8 cellular contexts compared by ENCODE assay signal in genomic region chr17:50920041-50920410, GRCh38. TPM values are rescaled to one million over a fixed set of nuclear protein-coding genes. Genes with fewer than 3 reads are reported as not detected.
DNase-seq lines count a peak whose midpoint lies in the region; ATAC-seq, FAIRE-seq and TF ChIP-seq lines count a peak whose summit lies in the region.

No MANE protein-coding gene starts in this region.

- peak overlapping the region in 2 of 7 donors; percentile 28 to 71 for H3K4me3 Mint-ChIP-seq in CD8-positive, alpha-beta memory T cell
- peak overlapping the region; percentile 37 for H3K4me3 Mint-ChIP-seq in endothelial cell (ENCODE audit: unreplicated experiment)

- H3K79me2 ChIP-seq in OCI-LY3 (ENCODE audit: low read length), result 0 out of 2 replicates have a peak, but pooled peaks cover 6% of the 10 kb centered on the region
- H3K79me2 ChIP-seq in Karpas-422 (ENCODE audit: low read length), result no peaks in the 10 kb centered on the region

- H3K27ac ChIP-seq in CD8-positive, alpha-beta memory T cell (ENCODE audit: low read depth, low read length), result peak overlapping the region; percentile 51
- H3K27ac ChIP-seq in OCI-LY3 (ENCODE audit: low read length) (peak overlapping the region; percentile 28; the same call in 1 of the 2 replicates), pancreas (peak overlapping the region; percentile 87 to 90 (median 88)), Karpas-422 (ENCODE audit: low read length) (no peak overlapping the region)

- no peaks in the 10 kb centered on the region for H3K27me3 ChIP-seq in CD8-positive, alpha-beta memory T cell (ENCODE audit: insufficient read depth, low read length, poor library complexity, severe bottlenecking)
- H3K27me3 ChIP-seq in OCI-LY3 (ENCODE audit: low read depth, low read length) (no peaks in the 10 kb centered on the region), pancreas (no peaks in the 10 kb centered on the region), Karpas-422 (ENCODE audit: low read length) (no peaks in the 10 kb centered on the region)

- no peaks in the 10 kb centered on the region for H3K36me3 ChIP-seq in CD8-positive, alpha-beta memory T cell (ENCODE audit: insufficient read depth, low read length)
- no peaks in the 10 kb centered on the region for H3K36me3 ChIP-seq in OCI-LY3 (replicated peaks; ENCODE audit: low read depth, low read length)
- H3K36me3 ChIP-seq in pancreas, result no peaks in the 10 kb centered on the region
- no peaks in the 10 kb centered on the region for H3K36me3 ChIP-seq in Karpas-422 (ENCODE audit: insufficient read depth, low read length)

- H3K9ac ChIP-seq in OCI-LY3 (ENCODE audit: low read length), result no peak overlapping the region
- H3K9ac ChIP-seq in Karpas-422 (ENCODE audit: low read length), result no peak overlapping the region

- no peaks in the 10 kb centered on the region for H3K36me3 Mint-ChIP-seq in CD8-positive, alpha-beta memory T cell
- H3K36me3 Mint-ChIP-seq in endothelial cell (ENCODE audit: low read depth, unreplicated experiment), result no peaks in the 10 kb centered on the region

- H3K4me1 ChIP-seq in CD8-positive, alpha-beta memory T cell (ENCODE audit: insufficient read depth, low read length), result peaks cover 30% of the 10 kb centered on the region
- peaks cover 42% of the 10 kb centered on the region for H3K4me1 ChIP-seq in OCI-LY3 (ENCODE audit: low read length)
- H3K4me1 ChIP-seq in pancreas, result peaks cover 52 to 57% (median 53%) of the 10 kb centered on the region in 3 donors
- peaks cover 9% of the 10 kb centered on the region for H3K4me1 ChIP-seq in Karpas-422 (ENCODE audit: low read length)

- FAIRE-seq in pancreas (lab: Jason Lieb, UNC), result no peak

- no peak for TF ChIP-seq CTCF in OCI-LY3 (IDR thresholded peaks at IDR 0.05; ENCODE audit: low read depth, low read length)
- TF ChIP-seq CTCF in endothelial cell (IDR thresholded peaks at IDR 0.05; ENCODE audit: unreplicated experiment), result no peak
- TF ChIP-seq CTCF in pancreas (IDR thresholded peaks at IDR 0.05), result no peak

- peaks cover 0 to 1% of the 10 kb centered on the region in 2 donors for H3K27me3 Mint-ChIP-seq in CD8-positive, alpha-beta memory T cell
- peaks cover 10% of the 10 kb centered on the region for H3K27me3 Mint-ChIP-seq in endothelial cell (ENCODE audit: unreplicated experiment)

- no peaks in the 10 kb centered on the region for H3K9me3 ChIP-seq in CD8-positive, alpha-beta memory T cell (ENCODE audit: low read length)
- no peaks in the 10 kb centered on the region for H3K9me3 ChIP-seq in OCI-LY3 (ENCODE audit: insufficient read depth, low read length)
- H3K9me3 ChIP-seq in pancreas, result no peaks in the 10 kb centered on the region
- no peaks in the 10 kb centered on the region for H3K9me3 ChIP-seq in Karpas-422 (ENCODE audit: low read length)

- H4K20me1 ChIP-seq in OCI-LY3 (ENCODE audit: insufficient read depth, low read length) (no peaks in the 10 kb centered on the region), Karpas-422 (ENCODE audit: insufficient read depth, low read depth, low read length) (no peaks in the 10 kb centered on the region)

- intact Hi-C loops in pancreas (cut with DNase I), result no loop called here

- H3K9me2 ChIP-seq in Karpas-422 (replicated peaks; ENCODE audit: insufficient read depth, low read length), result no peaks in the 10 kb centered on the region

- no peak for DNase-seq in CD8-positive, alpha-beta memory T cell
- DNase-seq in endothelial cell (ENCODE audit: low spot score), result no peak
- DNase-seq in pancreas, result no peak
- DNase-seq in DMS53 (lab: John Stamatoyannopoulos, UW), result no peak
- no peak for DNase-seq in NCI-H187 treated with DMSO at 0.1 percent for 48 hours (lab: John Stamatoyannopoulos, UW)
- DNase-seq in Karpas-422, result no peak
- DNase-seq in NCI-H2107 treated with DMSO at 0.1 percent for 48 hours (lab: John Stamatoyannopoulos, UW; ENCODE audit: unreplicated experiment), result no peak

- WGBS in pancreas, 2 donors, result 28 to 31% methylated on average over 8 of the region's 8 CpGs

- H3K9me3 Mint-ChIP-seq in CD8-positive, alpha-beta memory T cell, result no peaks in the 10 kb centered on the region
- no peaks in the 10 kb centered on the region for H3K9me3 Mint-ChIP-seq in endothelial cell (ENCODE audit: unreplicated experiment)

- H3K4me2 ChIP-seq in OCI-LY3 (ENCODE audit: low read length), result peak overlapping the region; percentile 73
- H3K4me2 ChIP-seq in Karpas-422 (ENCODE audit: low read depth, low read length, poor library complexity, severe bottlenecking), result no peak overlapping the region

- POLR2A ChIA-PET in CD8-positive, alpha-beta memory T cell (lab: Charles Lee), result interaction anchor here (1.5 kb wide), 1 partner anchor 54 kb away, joined by 10 read pairs; the partner anchor contains the start of gene TOB1

- peak in 2 of 4 donors; percentile 1 to 2 for ATAC-seq in pancreas

- H3K4me3 ChIP-seq in CD8-positive, alpha-beta memory T cell (ENCODE audit: low read length), result no peak overlapping the region
- H3K4me3 ChIP-seq in OCI-LY3 (ENCODE audit: low read length), result peak overlapping the region; percentile 53
- H3K4me3 ChIP-seq in pancreas, result no peak overlapping the region
- no peak overlapping the region for H3K4me3 ChIP-seq in Karpas-422 (ENCODE audit: low read length)

- peaks cover 22 to 40% (median 28%) of the 10 kb centered on the region in 3 donors for H3K4me1 Mint-ChIP-seq in CD8-positive, alpha-beta memory T cell
- peaks cover 6% of the 10 kb centered on the region for H3K4me1 Mint-ChIP-seq in endothelial cell (ENCODE audit: unreplicated experiment)

- H2AFZ ChIP-seq in OCI-LY3 (ENCODE audit: low read depth, low read length) (peak overlapping the region; percentile 47; the same call in 1 of the 2 replicates), Karpas-422 (ENCODE audit: low read length) (no peak overlapping the region)

- CTCF ChIA-PET in CD8-positive, alpha-beta memory T cell (lab: Charles Lee), result interaction anchor here (0.9 kb wide), 1 partner anchor 54 kb away, joined by 3 read pairs; the partner anchor contains the start of gene TOB1

- peak overlapping the region; percentile 19 to 99 (median 98) for H3K27ac Mint-ChIP-seq in CD8-positive, alpha-beta memory T cell
- no peak overlapping the region for H3K27ac Mint-ChIP-seq in endothelial cell (ENCODE audit: unreplicated experiment)

RNA-seq across cellular contexts. Expression of gene TOB1, which starts 53.9 kb away (rescaled TPM):
- total RNA-seq in CD8-positive, alpha-beta memory T cell, result 10 to 100 TPM; 32.6 to 34.5 TPM
- 53.4 TPM for polyA plus RNA-seq in CD8-positive, alpha-beta memory T cell
- total RNA-seq in endothelial cell (ENCODE audit: unreplicated experiment) (15.5 TPM), pancreas (100 to 1,000 TPM in 3 of 6 donors, 10 to 100 TPM in 3; 65.9 to 157 (median 99.0) TPM)
- 10 to 100 TPM; 33.1 to 45.8 TPM for polyA plus RNA-seq in pancreas
- total RNA-seq in Karpas-422 (2014; rRNA removed; shearing (Covaris generic); ENCODE audit: low replicate concordance), result 8.2 and 25.9 TPM in 2 replicates
